ENCODE assay signal across 24 cellular contexts in genomic region chr9:2596003-2596402, GRCh38. TPM values are rescaled to one million over a fixed set of nuclear protein-coding genes. Genes with fewer than 3 reads are reported as not detected.
DNase-seq lines count a peak whose midpoint lies in the region; ATAC-seq, FAIRE-seq and TF ChIP-seq lines count a peak whose summit lies in the region.
"Had no signal": no experiment of that assay in that cellular context is flagged by ENCODE, and none has a peak within 500 bp of the region (broad histone marks: within the 10 kb centered on the region; RNA-seq: fewer than 3 reads in every experiment).

No MANE protein-coding gene starts in this region.

- POLR2A ChIA-PET in HepG2 (lab: Yijun Ruan, JAX) (no interaction called here), OCI-LY7 (lab: Charles Lee) (interaction anchor here (0.6 to 0.7 kb wide), 2 partner anchors 99 to 365 kb away, joined by 3 to 5 read pairs; no protein-coding TSS in a partner anchor)

- TF ChIP-seq EP300 in HepG2 (IDR thresholded peaks at IDR 0.05; ENCODE audit: low read depth in 2 of 2, low read length in 2 of 2), result no peak
- TF ChIP-seq EP300 in HepG2 (CRISPR knock-in tag; IDR thresholded peaks at IDR 0.05; ENCODE audit: borderline replicate concordance), result no peak

- H3K27me3 ChIP-seq in HepG2 (ENCODE audit: control insufficient read depth in 1 of 2, insufficient read depth in 2 of 2, low read length in 2 of 2), result no peaks in the 10 kb centered on the region
- no peaks in the 10 kb centered on the region for H3K27me3 ChIP-seq in right lobe of liver

- TF ChIP-seq CTCF in HepG2 (CRISPR knock-in tag; IDR thresholded peaks at IDR 0.05) (no peak), right lobe of liver (IDR thresholded peaks at IDR 0.05) (no peak), OCI-LY7 (conservative IDR thresholded peaks at IDR 0.05; ENCODE audit: low read length) (no peak)

- no peak for FAIRE-seq in HepG2 (lab: Jason Lieb, UNC)
- FAIRE-seq: D721Med, GM12892 had no signal

- H3K79me2 ChIP-seq in HepG2 (ENCODE audit: insufficient read depth, low read length) (no peaks in the 10 kb centered on the region), OCI-LY7 (ENCODE audit: insufficient read depth, low read depth, low read length) (no peaks in the 10 kb centered on the region)

- H3K4me3 ChIP-seq in HepG2 (replicated peaks in 1 of 3; ENCODE audit: insufficient read depth in 1 of 3, low read depth in 2 of 3, low read length in 3 of 3) (no peak overlapping the region), right lobe of liver (no peak overlapping the region), OCI-LY7 (ENCODE audit: low read depth, low read length, poor library complexity, severe bottlenecking) (no peak overlapping the region)

- H3K4me1 ChIP-seq in HepG2 (ENCODE audit: insufficient read depth, low read length) (no peaks in the 10 kb centered on the region), right lobe of liver (no peaks in the 10 kb centered on the region), OCI-LY7 (ENCODE audit: insufficient read depth, low read length, poor library complexity, severe bottlenecking) (no peaks in the 10 kb centered on the region)

- peaks cover 5% of the 10 kb centered on the region; the same call in 1 of the 2 replicates for H3K9me3 ChIP-seq in HepG2 (ENCODE audit: low read length)
- H3K9me3 ChIP-seq in right lobe of liver, result no peaks in the 10 kb centered on the region
- H3K9me3 ChIP-seq in OCI-LY7 (ENCODE audit: low read length), result no peaks in the 10 kb centered on the region

- H2AFZ ChIP-seq in HepG2 (ENCODE audit: low read length), result no peak overlapping the region
- no peak overlapping the region for H2AFZ ChIP-seq in OCI-LY7 (ENCODE audit: low read length)

- H3K27ac ChIP-seq in HepG2 (ENCODE audit: extremely low read length, insufficient read depth, low read length) (no peak overlapping the region), right lobe of liver (no peak overlapping the region), OCI-LY7 (ENCODE audit: low read depth, low read length, poor library complexity, severe bottlenecking) (no peak overlapping the region)
- H3K27ac ChIP-seq: KMS-11, RWPE1 had no signal

- H3K36me3 ChIP-seq in HepG2 (replicated peaks in 1 of 2; ENCODE audit: control insufficient read depth in 1 of 2, insufficient read depth in 2 of 2, low read length in 2 of 2) (no peaks in the 10 kb centered on the region), right lobe of liver (no peaks in the 10 kb centered on the region), OCI-LY7 (ENCODE audit: insufficient read depth, low read length) (no peaks in the 10 kb centered on the region)

- in situ Hi-C loops in HepG2 (cut with HindIII; ENCODE audit: extremely low pct_ligation_motif_present, low pct_unique_long_range_greater_than_20kb), result no loop called here

- no peak overlapping the region for H3K9ac ChIP-seq in HepG2 (ENCODE audit: insufficient read depth, low read depth, low read length)
- H3K9ac ChIP-seq: KMS-11 had no signal

- 24% methylated on average over 3 of the region's 3 CpGs for WGBS in HepG2 (ENCODE audit: low lambda C conversion rate)
- 50% methylated on average over 3 of the region's 3 CpGs for WGBS in right lobe of liver (ENCODE audit: insufficient coverage, low coverage, low lambda C conversion rate, missing lambda C conversion rate)

- ATAC-seq in HepG2 (no peak), right lobe of liver (no peak)
- ATAC-seq: HCT116 had no signal

- intact Hi-C loops in HepG2 (cut with micrococcal nuclease; ENCODE audit: unreplicated experiment), result no loop called here
- intact Hi-C loops in right lobe of liver (cut with DNase I), result no loop called here
- intact Hi-C loops in OCI-LY7 (cut with micrococcal nuclease; ENCODE audit: unreplicated experiment), result no loop called here

- DNase-seq in DMS79 treated with DMSO at 0.1 percent for 48 hours (lab: John Stamatoyannopoulos, UW) (peak; percentile 29), DMS79 (lab: John Stamatoyannopoulos, UW) (no peak), HepG2 (ENCODE audit: low spot score) (no peak), right lobe of liver (no peak), NCI-H748 treated with DMSO at 0.1 percent for 48 hours (lab: John Stamatoyannopoulos, UW) (peak; percentile 81), GM03348 (ENCODE audit: low spot score) (no peak), OCI-LY7 (ENCODE audit: low spot score) (no peak), iPS-NIHi7 (ENCODE audit: extremely low spot score) (no peak)
- DNase-seq: 8988T; CD4-positive, CD25-positive, alpha-beta regulatory T cell; GF-D8; GOT3; NCI-H1048; NCI-H187; NCI-H2081 treated with DMSO at 0.1 percent for 48 hours; NCI-H446 treated with DMSO at 0.1 percent for 48 hours; SHP77; T-helper 1 cell had no signal

- no peak for TF ChIP-seq RAD21 in HepG2 (CRISPR knock-in tag; IDR thresholded peaks at IDR 0.05)

- TF ChIP-seq POLR2A in HepG2 (IDR thresholded peaks at IDR 0.05; ENCODE audit: insufficient read depth in 1 of 2, low read depth in 2 of 2, low read length in 2 of 2) (no peak), right lobe of liver (IDR thresholded peaks at IDR 0.05) (no peak)

- CTCF ChIA-PET in HepG2 (lab: Yijun Ruan, JAX; ENCODE audit: low intra/inter-chr PET ratio, low total read pairs) (no interaction called here), OCI-LY7 (lab: Charles Lee; ENCODE audit: unreplicated experiment) (no interaction called here)

- no peaks in the 10 kb centered on the region for H4K20me1 ChIP-seq in HepG2 (ENCODE audit: insufficient read depth, low read length)
- no peaks in the 10 kb centered on the region for H4K20me1 ChIP-seq in OCI-LY7 (ENCODE audit: insufficient read depth, low read length)

- BruUV-seq in HepG2 (replicated peaks; lab: Mats Ljungman, UMichigan) (no TSS peak), OCI-LY7 (replicated peaks; lab: Mats Ljungman, UMichigan) (no TSS peak)

- no peaks in the 10 kb centered on the region for H3K9me2 ChIP-seq in OCI-LY7 (ENCODE audit: insufficient read depth, low read length)

- H3K4me2 ChIP-seq in HepG2 (ENCODE audit: low read depth, low read length), result no peak overlapping the region
- H3K4me2 ChIP-seq in OCI-LY7 (ENCODE audit: low read length), result no peak overlapping the region
- H3K4me2 ChIP-seq: KMS-11 had no signal

TF ChIP-seq in HepG2, 621 proteins besides CTCF, POLR2A, EP300 and RAD21:
- TF ChIP-seq TOE1 (CRISPR knock-in tag; IDR thresholded peaks at IDR 0.05) (no peak), ZNF724P (CRISPR knock-in tag; IDR thresholded peaks at IDR 0.05; ENCODE audit: borderline replicate concordance) (no peak), MAFF (IDR thresholded peaks at IDR 0.05; ENCODE audit: low read depth, low read length) (peak; percentile 59), MAFK (conservative IDR thresholded peaks at IDR 0.05 in 1 of 2, IDR thresholded peaks at IDR 0.05 in 1 of 2; ENCODE audit: low read length in 2 of 2) (peak; percentile 57 to 75)
TF ChIP-seq in HepG2: peak in this region for 2.

RNA-seq across cellular contexts. Expression of gene VLDLR, which starts 25.6 kb away (rescaled TPM):
- 3.4 TPM in 2 replicates for total RNA-seq in HepG2 (2016; rRNA removed; fragmentation: Illumina TruSeq; extraction: Trizol)
- total RNA-seq in HepG2 (2016; cell fraction: cytosol; rRNA removed; fragmentation: Illumina TruSeq; extraction: Trizol; ENCODE audit: low read depth), result 0.20 and 0.35 TPM in 2 replicates
- 2.9 and 3.7 TPM in 2 replicates for total RNA-seq in HepG2 (2016; cell fraction: insoluble cytoplasmic fraction; rRNA removed; fragmentation: Illumina TruSeq; extraction: Trizol)
- total RNA-seq in HepG2 (2016; cell fraction: membrane; rRNA removed; fragmentation: Illumina TruSeq; extraction: Trizol), result 1.8 and 1.9 TPM in 2 replicates
- total RNA-seq in HepG2 (2016; cell fraction: nucleus; rRNA removed; fragmentation: Illumina TruSeq; extraction: Trizol), result 8.9 and 9.7 TPM in 2 replicates
- 10.5 and 10.6 TPM in 2 replicates for polyA plus RNA-seq in HepG2 (2011; rRNA removed)
- 5.3 and 8.4 TPM in 2 replicates for polyA plus RNA-seq in HepG2 (2011; cell fraction: cytosol; rRNA removed)
- polyA plus RNA-seq in HepG2 (2011; cell fraction: nucleus; rRNA removed), result 10.6 and 11.0 TPM in 2 replicates
- 4.7 and 13.5 TPM in 2 replicates for polyA plus RNA-seq in HepG2 (2012)
- 0.22 and 0.32 TPM in 2 replicates for polyA plus RNA-seq in HepG2 (2016; cell fraction: cytosol; fragmentation: Illumina TruSeq; extraction: Trizol; ENCODE audit: low read depth)
- 2.9 and 3.0 TPM in 2 replicates for polyA plus RNA-seq in HepG2 (2016; cell fraction: insoluble cytoplasmic fraction; fragmentation: Illumina TruSeq; extraction: Trizol; ENCODE audit: low read depth)
- 0.66 and 1.0 TPM in 2 replicates for polyA plus RNA-seq in HepG2 (2016; cell fraction: membrane; fragmentation: Illumina TruSeq; extraction: Trizol; ENCODE audit: low read depth)
- polyA plus RNA-seq in HepG2 (2016; cell fraction: nucleus; fragmentation: Illumina TruSeq; extraction: Trizol; ENCODE audit: insufficient read depth, low read depth), result 10.6 and 10.7 TPM in 2 replicates
- polyA minus RNA-seq in HepG2 (2011; rRNA and poly(A)+ RNA removed; ENCODE audit: low replicate concordance), result 2.5 and 13.3 TPM in 2 replicates
- 7.5 and 11.8 TPM in 2 replicates for polyA minus RNA-seq in HepG2 (2011; cell fraction: cytosol; rRNA and poly(A)+ RNA removed)
- polyA minus RNA-seq in HepG2 (2011; cell fraction: nucleus; rRNA and poly(A)+ RNA removed), result 8.0 and 16.2 TPM in 2 replicates
- total RNA-seq in right lobe of liver, result 10 to 100 TPM in 1 of 6 experiments, 1 to 10 TPM in 4, under 1 TPM in 1; 0.72 to 12.9 (median 3.5) TPM
- total RNA-seq in OCI-LY7 (2014; rRNA removed; shearing (Covaris generic)), result 0.05 and 0.06 TPM in 2 replicates
- total RNA-seq in OCI-LY7 (2022), result 0.15 TPM in 1 of 2 replicates, not detected in the other
- total RNA-seq: CD4-positive, CD25-positive, alpha-beta regulatory T cell had no signal
- polyA plus RNA-seq: CD4-positive, CD25-positive, alpha-beta regulatory T cell; IgD-negative memory B cell had no signal

Comparison
In these comparisons a context has a peak if more than half of its experiments do, and no peak if none do; other contexts are left out.
1. DNase-seq: peak in DMS79 treated with DMSO at 0.1 percent for 48 hours (single experiment) and NCI-H748 treated with DMSO at 0.1 percent for 48 hours (single experiment); none in DMS79 (single experiment), HepG2 (single experiment), right lobe of liver (0 of 3), GM03348 (single experiment), OCI-LY7 (single experiment) and iPS-NIHi7 (single experiment).